ENCODE assay signal across 8 cellular contexts in the genomic region with DNA sequence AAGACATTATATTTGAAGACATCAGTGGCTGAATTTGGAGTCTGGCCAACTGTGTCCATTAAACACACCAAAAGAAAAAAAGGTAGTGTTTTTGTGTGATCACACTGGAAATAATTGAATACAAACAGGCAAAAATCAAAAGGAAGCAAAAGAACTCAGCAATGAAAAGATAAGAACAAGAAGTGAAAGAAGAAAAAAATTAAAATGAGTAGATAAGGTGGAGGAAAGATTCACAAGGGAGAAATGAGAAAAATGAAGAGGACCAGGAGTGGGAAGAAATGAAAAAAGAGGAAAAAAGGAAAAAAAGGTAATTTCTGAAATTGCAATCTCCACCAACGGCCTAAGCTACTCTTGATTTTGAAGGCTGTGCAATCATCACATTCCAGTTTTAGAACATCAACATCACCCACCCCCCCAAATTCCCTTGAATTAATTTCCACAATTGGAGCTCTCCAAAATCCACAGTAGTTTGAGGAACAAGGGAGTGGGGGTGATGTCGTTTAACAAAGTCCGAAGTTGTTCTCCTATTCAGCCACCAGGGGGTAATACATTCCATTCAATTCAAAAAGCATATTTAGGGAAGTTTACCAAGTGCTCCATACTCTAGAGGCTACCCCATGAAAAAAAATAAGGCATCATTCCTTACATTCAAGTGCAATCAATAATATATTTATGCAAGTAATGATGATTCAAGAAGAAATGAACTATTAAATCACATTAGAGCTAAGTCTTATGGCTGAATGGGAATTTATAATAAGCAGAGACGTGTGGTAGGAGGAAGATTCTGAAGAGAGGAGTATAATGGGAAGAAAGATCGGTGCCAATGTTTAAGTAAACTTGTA. TPM values are rescaled to one million over a fixed set of nuclear protein-coding genes. Genes with fewer than 3 reads are reported as not detected.
DNase-seq lines count a peak whose midpoint lies in the region; TF ChIP-seq lines count a peak whose summit lies in the region.

No MANE protein-coding gene starts in this region.

- H3K27me3 ChIP-seq in neural progenitor cell = no peaks in the 10 kb centered on the region

- no peak overlapping the region for H3K4me3 Mint-ChIP-seq in neural progenitor cell

- H3K36me3 Mint-ChIP-seq in neural progenitor cell = no peaks in the 10 kb centered on the region

- H3K9me3 ChIP-seq in neural progenitor cell (ENCODE audit: low read depth) = no peaks in the 10 kb centered on the region

- H2AFZ ChIP-seq in neural progenitor cell (replicated peaks) = no peak overlapping the region

- TF ChIP-seq CTCF in neural progenitor cell (IDR thresholded peaks at IDR 0.05) = peak; percentile 79

- H3K79me2 ChIP-seq in neural progenitor cell (ENCODE audit: low read depth) = no peaks in the 10 kb centered on the region

- H3K9ac ChIP-seq in neural progenitor cell = no peak overlapping the region

- peaks cover 2% of the 10 kb centered on the region for H3K9me3 Mint-ChIP-seq in neural progenitor cell

- no peak overlapping the region for H3K4me2 ChIP-seq in neural progenitor cell

- no peaks in the 10 kb centered on the region for H3F3A ChIP-seq in neural progenitor cell (ENCODE audit: low read depth)

- H4K20me1 ChIP-seq in neural progenitor cell (ENCODE audit: low read depth) = no peaks in the 10 kb centered on the region

- no peaks in the 10 kb centered on the region for H3K27me3 Mint-ChIP-seq in neural progenitor cell (ENCODE audit: insufficient read depth, low read depth)

- H3K4me3 ChIP-seq in neural progenitor cell = no peak overlapping the region

- peak in 2 of 3 experiments; percentile 1 to 37 for DNase-seq in NCI-H1417 (lab: John Stamatoyannopoulos, UW)
- DNase-seq in NCI-H1417 treated with DMSO at 0.1 percent for 48 hours (lab: John Stamatoyannopoulos, UW) = no peak
- peak; percentile 53 for DNase-seq in HT1080 (ENCODE audit: low read depth)
- DNase-seq in SK-MEL-5 (ENCODE audit: low read depth, low spot score) = peak; percentile 80
- DNase-seq in fibroblast of gingiva (ENCODE audit: low read depth) = peak; percentile 51
- DNase-seq in neural progenitor cell (ENCODE audit: low spot score) = peak; percentile 63
- DNase-seq in NCI-H187 treated with DMSO at 0.1 percent for 48 hours (lab: John Stamatoyannopoulos, UW) = no peak
- no peak for DNase-seq in OCI-M2 (lab: John Stamatoyannopoulos, UW; ENCODE audit: unreplicated experiment)

- no peaks in the 10 kb centered on the region for H3K4me1 ChIP-seq in neural progenitor cell

- H3K27ac Mint-ChIP-seq in neural progenitor cell = no peak overlapping the region

- no peaks in the 10 kb centered on the region for H3K36me3 ChIP-seq in neural progenitor cell

- no peak overlapping the region for H3K27ac ChIP-seq in neural progenitor cell

- no peaks in the 10 kb centered on the region for H3K4me1 Mint-ChIP-seq in neural progenitor cell

- in situ Hi-C loops in SK-MEL-5 (cut with HindIII; ENCODE audit: low pct_unique_long_range_greater_than_20kb, low sequenced_read_pairs) = no loop called here

RNA-seq across cellular contexts. Expression of a gene that starts 37.4 kb away (rescaled TPM):
- total RNA-seq in HT1080 (2014; rRNA removed; shearing (Covaris generic)) = 0.08 and 0.10 TPM in 2 replicates
- polyA plus RNA-seq in HT1080 (2015; cell fraction: cytosol; rRNA removed) = 0.13 and 0.15 TPM in 2 replicates
- polyA plus RNA-seq in HT1080 (2015; cell fraction: nucleus; rRNA removed) = 0.06 and 0.11 TPM in 2 replicates
- total RNA-seq in SK-MEL-5 (2014; rRNA removed; shearing (Covaris generic)) = 3.9 and 6.1 TPM in 2 replicates
- polyA plus RNA-seq in SK-MEL-5 (2015; cell fraction: cytosol; rRNA removed) = 4.1 and 8.2 TPM in 2 replicates
- 5.5 and 8.9 TPM in 2 replicates for polyA plus RNA-seq in SK-MEL-5 (2015; cell fraction: nucleus; rRNA removed)
- total RNA-seq in neural progenitor cell (ENCODE audit: low replicate concordance) = 0.22 and 0.43 TPM in 2 replicates

RNA-seq across cellular contexts. Expression of a gene that starts 37.9 kb away (rescaled TPM):
- 20.2 and 28.1 TPM in 2 replicates for total RNA-seq in HT1080 (2014; rRNA removed; shearing (Covaris generic))
- 17.1 and 19.6 TPM in 2 replicates for polyA plus RNA-seq in HT1080 (2015; cell fraction: cytosol; rRNA removed)
- polyA plus RNA-seq in HT1080 (2015; cell fraction: nucleus; rRNA removed) = 21.6 and 23.3 TPM in 2 replicates
- total RNA-seq in SK-MEL-5 (2014; rRNA removed; shearing (Covaris generic)) = 28.6 and 38.9 TPM in 2 replicates
- polyA plus RNA-seq in SK-MEL-5 (2015; cell fraction: cytosol; rRNA removed) = 58.3 and 93.1 TPM in 2 replicates
- 54.9 and 58.9 TPM in 2 replicates for polyA plus RNA-seq in SK-MEL-5 (2015; cell fraction: nucleus; rRNA removed)
- 5.1 and 8.4 TPM in 2 replicates for total RNA-seq in neural progenitor cell (ENCODE audit: low replicate concordance)

Comparison
In these comparisons a context has a peak if more than half of its experiments do, and no peak if none do; other contexts are left out.
1. DNase-seq: peak in NCI-H1417 (2 of 3), HT1080 (single experiment), SK-MEL-5 (single experiment), fibroblast of gingiva (single experiment) and neural progenitor cell (single experiment); none in NCI-H1417 treated with DMSO at 0.1 percent for 48 hours (single experiment), NCI-H187 treated with DMSO at 0.1 percent for 48 hours (single experiment) and OCI-M2 (single experiment).